1 cellular context compared by ENCODE assay signal in the genomic region with DNA sequence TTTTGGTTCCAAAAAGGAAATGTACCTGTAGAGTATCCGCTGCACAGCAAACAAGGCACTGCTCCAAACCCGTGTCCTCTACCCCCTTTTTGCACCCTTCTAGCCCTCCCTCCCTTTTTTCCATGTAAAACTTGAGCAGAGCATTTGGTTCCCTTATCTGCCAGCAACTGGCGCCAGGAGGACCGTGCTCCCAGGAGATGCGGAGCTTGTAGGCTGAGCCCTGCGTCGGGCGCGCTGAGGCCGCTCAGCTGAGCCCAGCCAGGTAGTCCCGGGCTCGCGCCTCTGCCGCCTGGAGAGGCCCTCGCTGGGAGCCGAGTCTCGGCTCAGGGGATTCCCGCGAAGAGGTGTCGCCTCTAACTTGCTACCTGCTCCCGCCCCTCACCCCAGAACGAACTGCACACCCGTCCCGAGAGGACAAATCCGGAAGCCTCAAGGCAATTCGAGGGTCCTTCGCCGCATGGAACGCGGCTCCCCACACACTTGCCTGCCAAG.
A peak's percentile ranks its signal among the peaks of the same experiment; 100 is the strongest.
TF ChIP-seq lines count a peak whose summit lies in the region.

No MANE protein-coding gene starts in this region.

TF ChIP-seq in HepG2, 621 proteins besides CTCF, POLR2A, EP300 and RAD21 (continued from another document and continues in another):
- TF ChIP-seq NKX3-1 (CRISPR knock-in tag; IDR thresholded peaks at IDR 0.05) (peak; percentile 27; the same call in 1 of the 2 replicates), AGO1 (IDR thresholded peaks at IDR 0.05; ENCODE audit: low read depth, low read length, poor library complexity, severe bottlenecking) (peak; percentile 64), ZMYM4 (CRISPR knock-in tag; IDR thresholded peaks at IDR 0.05) (0 out of 2 replicates have a peak, but pooled peaks have one; percentile 14), ARID2 (CRISPR knock-in tag; IDR thresholded peaks at IDR 0.05; ENCODE audit: borderline replicate concordance) (peak; percentile 32; the same call in 1 of the 2 replicates), ZNF775 (CRISPR knock-in tag; IDR thresholded peaks at IDR 0.05; ENCODE audit: borderline replicate concordance) (no peak), MTA1 (CRISPR knock-in tag; IDR thresholded peaks at IDR 0.05; ENCODE audit: borderline replicate concordance) (0 out of 2 replicates have a peak, but pooled peaks have one; percentile 18), TOPORS (CRISPR knock-in tag; IDR thresholded peaks at IDR 0.05) (no peak), ZSCAN21 (CRISPR knock-in tag; IDR thresholded peaks at IDR 0.05; ENCODE audit: borderline replicate concordance) (peak; percentile 11; the same call in 1 of the 2 replicates), FOXJ3 (CRISPR knock-in tag; IDR thresholded peaks at IDR 0.05; ENCODE audit: borderline replicate concordance) (0 out of 2 replicates have a peak, but pooled peaks have one; percentile 25), SSRP1 (CRISPR knock-in tag; IDR thresholded peaks at IDR 0.05) (no peak), ZMYM3 (CRISPR knock-in tag; IDR thresholded peaks at IDR 0.05) (0 out of 2 replicates have a peak, but pooled peaks have one; percentile 22), NR1H2 (CRISPR knock-in tag; IDR thresholded peaks at IDR 0.05; ENCODE audit: borderline replicate concordance, low read depth) (no peak), MEIS1 (CRISPR knock-in tag; IDR thresholded peaks at IDR 0.05; ENCODE audit: borderline replicate concordance) (no peak; the same call in 1 of the 2 replicates), MAF1 (CRISPR knock-in tag; IDR thresholded peaks at IDR 0.05; ENCODE audit: borderline replicate concordance) (no peak), ZFY (CRISPR knock-in tag; IDR thresholded peaks at IDR 0.05) (no peak), BHLHE40 (IDR thresholded peaks at IDR 0.05; ENCODE audit: low read length) (0 out of 2 replicates have a peak, but pooled peaks have one; percentile 18), CAMTA2 (CRISPR knock-in tag; IDR thresholded peaks at IDR 0.05; ENCODE audit: borderline replicate concordance) (no peak), ZNF737 (CRISPR knock-in tag; IDR thresholded peaks at IDR 0.05; ENCODE audit: borderline replicate concordance) (no peak), PITX1 (CRISPR knock-in tag; IDR thresholded peaks at IDR 0.05) (0 out of 2 replicates have a peak, but pooled peaks have one; percentile 46), KLF11 (CRISPR knock-in tag; IDR thresholded peaks at IDR 0.05) (no peak), WIZ (CRISPR knock-in tag; IDR thresholded peaks at IDR 0.05) (no peak), GATAD1 (CRISPR knock-in tag; IDR thresholded peaks at IDR 0.05) (peak; percentile 18; the same call in 1 of the 2 replicates), GFI1 (CRISPR knock-in tag; IDR thresholded peaks at IDR 0.05; ENCODE audit: borderline replicate concordance) (0 out of 2 replicates have a peak, but pooled peaks have one; percentile 9), ELF3 (CRISPR knock-in tag; IDR thresholded peaks at IDR 0.05) (no peak)
- TF ChIP-seq, protein P1, sequence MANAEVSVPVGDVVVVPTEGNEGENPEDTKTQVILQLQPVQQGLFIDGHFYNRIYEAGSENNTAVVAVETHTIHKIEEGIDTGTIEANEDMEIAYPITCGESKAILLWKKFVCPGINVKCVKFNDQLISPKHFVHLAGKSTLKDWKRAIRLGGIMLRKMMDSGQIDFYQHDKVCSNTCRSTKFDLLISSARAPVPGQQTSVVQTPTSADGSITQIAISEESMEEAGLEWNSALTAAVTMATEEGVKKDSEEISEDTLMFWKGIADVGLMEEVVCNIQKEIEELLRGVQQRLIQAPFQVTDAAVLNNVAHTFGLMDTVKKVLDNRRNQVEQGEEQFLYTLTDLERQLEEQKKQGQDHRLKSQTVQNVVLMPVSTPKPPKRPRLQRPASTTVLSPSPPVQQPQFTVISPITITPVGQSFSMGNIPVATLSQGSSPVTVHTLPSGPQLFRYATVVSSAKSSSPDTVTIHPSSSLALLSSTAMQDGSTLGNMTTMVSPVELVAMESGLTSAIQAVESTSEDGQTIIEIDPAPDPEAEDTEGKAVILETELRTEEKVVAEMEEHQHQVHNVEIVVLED (CRISPR knock-in tag; IDR thresholded peaks at IDR 0.05; ENCODE audit: borderline replicate concordance), result 0 out of 2 replicates have a peak, but pooled peaks have one; percentile 3
- TF ChIP-seq, protein P2, sequence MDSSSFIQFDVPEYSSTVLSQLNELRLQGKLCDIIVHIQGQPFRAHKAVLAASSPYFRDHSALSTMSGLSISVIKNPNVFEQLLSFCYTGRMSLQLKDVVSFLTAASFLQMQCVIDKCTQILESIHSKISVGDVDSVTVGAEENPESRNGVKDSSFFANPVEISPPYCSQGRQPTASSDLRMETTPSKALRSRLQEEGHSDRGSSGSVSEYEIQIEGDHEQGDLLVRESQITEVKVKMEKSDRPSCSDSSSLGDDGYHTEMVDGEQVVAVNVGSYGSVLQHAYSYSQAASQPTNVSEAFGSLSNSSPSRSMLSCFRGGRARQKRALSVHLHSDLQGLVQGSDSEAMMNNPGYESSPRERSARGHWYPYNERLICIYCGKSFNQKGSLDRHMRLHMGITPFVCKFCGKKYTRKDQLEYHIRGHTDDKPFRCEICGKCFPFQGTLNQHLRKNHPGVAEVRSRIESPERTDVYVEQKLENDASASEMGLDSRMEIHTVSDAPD (CRISPR knock-in tag; IDR thresholded peaks at IDR 0.05), result 0 out of 2 replicates have a peak, but pooled peaks have one; percentile 22
- TF ChIP-seq, protein P3, sequence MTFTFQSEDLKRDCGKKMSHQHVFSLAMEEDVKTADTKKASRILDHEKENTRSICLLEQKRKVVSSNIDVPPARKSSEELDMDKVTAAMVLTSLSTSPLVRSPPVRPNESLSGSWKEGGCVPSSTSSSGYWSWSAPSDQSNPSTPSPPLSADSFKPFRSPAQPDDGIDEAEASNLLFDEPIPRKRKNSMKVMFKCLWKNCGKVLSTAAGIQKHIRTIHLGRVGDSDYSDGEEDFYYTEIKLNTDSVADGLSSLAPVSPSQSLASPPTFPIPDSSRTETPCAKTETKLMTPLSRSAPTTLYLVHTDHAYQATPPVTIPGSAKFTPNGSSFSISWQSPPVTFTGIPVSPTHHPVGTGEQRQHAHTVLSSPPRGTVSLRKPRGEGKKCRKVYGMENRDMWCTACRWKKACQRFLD (CRISPR knock-in tag; IDR thresholded peaks at IDR 0.05; ENCODE audit: borderline replicate concordance), result 0 out of 2 replicates have a peak, but pooled peaks have one; percentile 23
- TF ChIP-seq, protein P4, sequence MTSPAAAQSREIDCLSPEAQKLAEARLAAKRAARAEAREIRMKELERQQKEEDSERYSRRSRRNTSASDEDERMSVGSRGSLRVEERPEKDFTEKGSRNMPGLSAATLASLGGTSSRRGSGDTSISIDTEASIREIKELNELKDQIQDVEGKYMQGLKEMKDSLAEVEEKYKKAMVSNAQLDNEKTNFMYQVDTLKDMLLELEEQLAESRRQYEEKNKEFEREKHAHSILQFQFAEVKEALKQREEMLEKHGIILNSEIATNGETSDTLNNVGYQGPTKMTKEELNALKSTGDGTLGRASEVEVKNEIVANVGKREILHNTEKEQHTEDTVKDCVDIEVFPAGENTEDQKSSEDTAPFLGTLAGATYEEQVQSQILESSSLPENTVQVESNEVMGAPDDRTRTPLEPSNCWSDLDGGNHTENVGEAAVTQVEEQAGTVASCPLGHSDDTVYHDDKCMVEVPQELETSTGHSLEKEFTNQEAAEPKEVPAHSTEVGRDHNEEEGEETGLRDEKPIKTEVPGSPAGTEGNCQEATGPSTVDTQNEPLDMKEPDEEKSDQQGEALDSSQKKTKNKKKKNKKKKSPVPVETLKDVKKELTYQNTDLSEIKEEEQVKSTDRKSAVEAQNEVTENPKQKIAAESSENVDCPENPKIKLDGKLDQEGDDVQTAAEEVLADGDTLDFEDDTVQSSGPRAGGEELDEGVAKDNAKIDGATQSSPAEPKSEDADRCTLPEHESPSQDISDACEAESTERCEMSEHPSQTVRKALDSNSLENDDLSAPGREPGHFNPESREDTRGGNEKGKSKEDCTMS (CRISPR knock-in tag; conservative IDR thresholded peaks at IDR 0.05), result no peak
- TF ChIP-seq, protein P5, sequence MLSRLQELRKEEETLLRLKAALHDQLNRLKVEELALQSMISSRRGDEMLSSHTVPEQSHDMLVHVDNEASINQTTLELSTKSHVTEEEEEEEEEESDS (CRISPR knock-in tag; IDR thresholded peaks at IDR 0.05; ENCODE audit: borderline replicate concordance), result no peak
- TF ChIP-seq, protein P6, sequence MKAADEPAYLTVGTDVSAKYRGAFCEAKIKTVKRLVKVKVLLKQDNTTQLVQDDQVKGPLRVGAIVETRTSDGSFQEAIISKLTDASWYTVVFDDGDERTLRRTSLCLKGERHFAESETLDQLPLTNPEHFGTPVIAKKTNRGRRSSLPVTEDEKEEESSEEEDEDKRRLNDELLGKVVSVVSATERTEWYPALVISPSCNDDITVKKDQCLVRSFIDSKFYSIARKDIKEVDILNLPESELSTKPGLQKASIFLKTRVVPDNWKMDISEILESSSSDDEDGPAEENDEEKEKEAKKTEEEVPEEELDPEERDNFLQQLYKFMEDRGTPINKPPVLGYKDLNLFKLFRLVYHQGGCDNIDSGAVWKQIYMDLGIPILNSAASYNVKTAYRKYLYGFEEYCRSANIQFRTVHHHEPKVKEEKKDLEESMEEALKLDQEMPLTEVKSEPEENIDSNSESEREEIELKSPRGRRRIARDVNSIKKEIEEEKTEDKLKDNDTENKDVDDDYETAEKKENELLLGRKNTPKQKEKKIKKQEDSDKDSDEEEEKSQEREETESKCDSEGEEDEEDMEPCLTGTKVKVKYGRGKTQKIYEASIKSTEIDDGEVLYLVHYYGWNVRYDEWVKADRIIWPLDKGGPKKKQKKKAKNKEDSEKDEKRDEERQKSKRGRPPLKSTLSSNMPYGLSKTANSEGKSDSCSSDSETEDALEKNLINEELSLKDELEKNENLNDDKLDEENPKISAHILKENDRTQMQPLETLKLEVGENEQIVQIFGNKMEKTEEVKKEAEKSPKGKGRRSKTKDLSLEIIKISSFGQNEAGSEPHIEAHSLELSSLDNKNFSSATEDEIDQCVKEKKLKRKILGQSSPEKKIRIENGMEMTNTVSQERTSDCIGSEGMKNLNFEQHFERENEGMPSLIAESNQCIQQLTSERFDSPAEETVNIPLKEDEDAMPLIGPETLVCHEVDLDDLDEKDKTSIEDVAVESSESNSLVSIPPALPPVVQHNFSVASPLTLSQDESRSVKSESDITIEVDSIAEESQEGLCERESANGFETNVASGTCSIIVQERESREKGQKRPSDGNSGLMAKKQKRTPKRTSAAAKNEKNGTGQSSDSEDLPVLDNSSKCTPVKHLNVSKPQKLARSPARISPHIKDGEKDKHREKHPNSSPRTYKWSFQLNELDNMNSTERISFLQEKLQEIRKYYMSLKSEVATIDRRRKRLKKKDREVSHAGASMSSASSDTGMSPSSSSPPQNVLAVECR (CRISPR knock-in tag; IDR thresholded peaks at IDR 0.05; ENCODE audit: borderline replicate concordance), result no peak
- TF ChIP-seq, protein P7, sequence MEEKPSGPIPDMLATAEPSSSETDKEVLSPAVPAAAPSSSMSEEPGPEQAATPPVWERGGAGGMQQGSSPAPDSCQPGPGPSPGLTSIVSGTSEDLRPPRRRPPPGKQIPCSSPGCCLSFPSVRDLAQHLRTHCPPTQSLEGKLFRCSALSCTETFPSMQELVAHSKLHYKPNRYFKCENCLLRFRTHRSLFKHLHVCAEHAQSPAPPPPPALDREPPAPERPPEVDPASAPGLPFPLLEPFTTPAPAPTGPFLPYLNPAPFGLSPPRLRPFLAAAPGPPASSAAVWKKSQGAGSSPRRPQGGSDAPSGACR (CRISPR knock-in tag; IDR thresholded peaks at IDR 0.05), result peak; percentile 79; the same call in 1 of the 2 replicates
- TF ChIP-seq, protein P8, sequence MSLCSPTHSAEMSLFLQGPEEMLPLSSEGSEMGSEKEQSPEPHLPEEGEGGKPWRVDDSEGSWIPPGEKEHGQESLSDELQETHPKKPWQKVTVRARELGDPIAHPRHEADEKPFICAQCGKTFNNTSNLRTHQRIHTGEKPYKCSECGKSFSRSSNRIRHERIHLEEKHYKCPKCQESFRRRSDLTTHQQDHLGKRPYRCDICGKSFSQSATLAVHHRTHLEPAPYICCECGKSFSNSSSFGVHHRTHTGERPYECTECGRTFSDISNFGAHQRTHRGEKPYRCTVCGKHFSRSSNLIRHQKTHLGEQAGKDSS (CRISPR knock-in tag; IDR thresholded peaks at IDR 0.05; ENCODE audit: borderline replicate concordance, low read depth), result peak; percentile 80
- TF ChIP-seq, protein P9, sequence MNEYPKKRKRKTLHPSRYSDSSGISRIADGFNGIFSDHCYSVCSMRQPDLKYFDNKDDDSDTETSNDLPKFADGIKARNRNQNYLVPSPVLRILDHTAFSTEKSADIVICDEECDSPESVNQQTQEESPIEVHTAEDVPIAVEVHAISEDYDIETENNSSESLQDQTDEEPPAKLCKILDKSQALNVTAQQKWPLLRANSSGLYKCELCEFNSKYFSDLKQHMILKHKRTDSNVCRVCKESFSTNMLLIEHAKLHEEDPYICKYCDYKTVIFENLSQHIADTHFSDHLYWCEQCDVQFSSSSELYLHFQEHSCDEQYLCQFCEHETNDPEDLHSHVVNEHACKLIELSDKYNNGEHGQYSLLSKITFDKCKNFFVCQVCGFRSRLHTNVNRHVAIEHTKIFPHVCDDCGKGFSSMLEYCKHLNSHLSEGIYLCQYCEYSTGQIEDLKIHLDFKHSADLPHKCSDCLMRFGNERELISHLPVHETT (CRISPR knock-in tag; conservative IDR thresholded peaks at IDR 0.05), result no peak
- TF ChIP-seq, protein P10, sequence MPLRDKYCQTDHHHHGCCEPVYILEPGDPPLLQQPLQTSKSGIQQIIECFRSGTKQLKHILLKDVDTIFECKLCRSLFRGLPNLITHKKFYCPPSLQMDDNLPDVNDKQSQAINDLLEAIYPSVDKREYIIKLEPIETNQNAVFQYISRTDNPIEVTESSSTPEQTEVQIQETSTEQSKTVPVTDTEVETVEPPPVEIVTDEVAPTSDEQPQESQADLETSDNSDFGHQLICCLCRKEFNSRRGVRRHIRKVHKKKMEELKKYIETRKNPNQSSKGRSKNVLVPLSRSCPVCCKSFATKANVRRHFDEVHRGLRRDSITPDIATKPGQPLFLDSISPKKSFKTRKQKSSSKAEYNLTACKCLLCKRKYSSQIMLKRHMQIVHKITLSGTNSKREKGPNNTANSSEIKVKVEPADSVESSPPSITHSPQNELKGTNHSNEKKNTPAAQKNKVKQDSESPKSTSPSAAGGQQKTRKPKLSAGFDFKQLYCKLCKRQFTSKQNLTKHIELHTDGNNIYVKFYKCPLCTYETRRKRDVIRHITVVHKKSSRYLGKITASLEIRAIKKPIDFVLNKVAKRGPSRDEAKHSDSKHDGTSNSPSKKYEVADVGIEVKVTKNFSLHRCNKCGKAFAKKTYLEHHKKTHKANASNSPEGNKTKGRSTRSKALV (CRISPR knock-in tag; IDR thresholded peaks at IDR 0.05), result 0 out of 2 replicates have a peak, but pooled peaks have one; percentile 45
